ENCODE assay signal across 16 cellular contexts in the genomic region with DNA sequence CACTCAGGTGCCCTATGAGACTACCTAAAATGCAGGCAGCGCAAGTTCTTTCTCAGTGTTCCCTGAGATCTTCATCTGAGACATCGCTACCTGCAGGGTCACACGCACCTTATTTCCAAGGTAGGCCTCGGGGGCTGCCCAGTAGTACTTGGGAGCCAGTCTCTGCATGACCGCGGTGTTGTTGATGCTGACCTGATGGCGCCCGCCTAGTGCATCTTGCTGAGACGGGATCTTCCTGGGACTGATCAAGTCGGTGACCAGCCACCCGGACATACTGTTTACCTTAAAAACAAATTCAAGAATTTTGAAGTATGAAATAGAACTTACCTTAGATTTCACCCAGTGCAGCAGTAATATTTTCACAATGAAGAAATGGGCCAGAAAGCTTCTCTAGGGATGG.
DNase-seq lines count a peak whose midpoint lies in the region; ATAC-seq and TF ChIP-seq lines count a peak whose summit lies in the region.
"Had no signal": no experiment of that assay in that cellular context is flagged by ENCODE, and none has a peak within 500 bp of the region (broad histone marks: within the 10 kb centered on the region; RNA-seq: fewer than 3 reads in every experiment).

No MANE protein-coding gene starts in this region.

- H3K4me3 ChIP-seq in RWPE2 (ENCODE audit: severe bottlenecking) (no peak overlapping the region), choroid plexus epithelial cell (ENCODE audit: low read depth, low read length) (no peak overlapping the region), trophoblast cell (ENCODE audit: low read depth, low read length) (no peak overlapping the region), Peyer's patch (no peak overlapping the region)
- H3K4me3 ChIP-seq: HAP-1 had no signal

- H2BK5ac ChIP-seq in trophoblast cell (ENCODE audit: low read depth, low read length, poor library complexity), result no peak overlapping the region

- no peak overlapping the region for H3K23ac ChIP-seq in trophoblast cell (ENCODE audit: low read length)

- no peak overlapping the region for H2AK5ac ChIP-seq in trophoblast cell (ENCODE audit: low read length)

- H3K18ac ChIP-seq in trophoblast cell (ENCODE audit: low read length), result no peak overlapping the region

- H4K8ac ChIP-seq in trophoblast cell (ENCODE audit: low read depth, low read length), result no peak overlapping the region

- H3K79me1 ChIP-seq in trophoblast cell (ENCODE audit: low read length), result peaks cover 9% of the 10 kb centered on the region

- no peaks in the 10 kb centered on the region for H3K79me2 ChIP-seq in trophoblast cell (ENCODE audit: control insufficient read depth, insufficient read depth, low read length, poor library complexity)

- H3K4me1 ChIP-seq in RWPE2 (ENCODE audit: insufficient read depth, poor library complexity, severe bottlenecking) (peaks cover 9% of the 10 kb centered on the region), trophoblast cell (ENCODE audit: control insufficient read depth in 1 of 2, insufficient read depth in 2 of 2, low read length in 2 of 2) (peaks cover 8 to 13% of the 10 kb centered on the region in 2 experiments), foreskin keratinocyte (peaks cover 5% of the 10 kb centered on the region), Peyer's patch (no peaks in the 10 kb centered on the region)
- H3K4me1 ChIP-seq: HAP-1 had no signal

- H2AFZ ChIP-seq in trophoblast cell (ENCODE audit: insufficient read depth, low read length, poor library complexity), result no peak overlapping the region

- H2BK120ac ChIP-seq in trophoblast cell (ENCODE audit: insufficient read depth, low read length, poor library complexity), result no peak overlapping the region

- ATAC-seq in RWPE2 (ENCODE audit: low read depth), result no peak
- no peak for ATAC-seq in HG02981 (IDR thresholded peaks at IDR 0.05; ENCODE audit: unreplicated experiment)
- ATAC-seq in foreskin keratinocyte, result no peak

- H3K4me2 ChIP-seq in trophoblast cell (ENCODE audit: low read length), result no peak overlapping the region

- no peak overlapping the region for H3K9ac ChIP-seq in trophoblast cell (ENCODE audit: low read length)

- in situ Hi-C loops in G401 (cut with HindIII; ENCODE audit: low sequenced_read_pairs), result no loop called here

- no peaks in the 10 kb centered on the region for H3K36me3 ChIP-seq in RWPE2 (ENCODE audit: low read depth)
- peaks cover 10 to 13% of the 10 kb centered on the region in 2 experiments for H3K36me3 ChIP-seq in trophoblast cell (ENCODE audit: control insufficient read depth in 1 of 2, insufficient read depth in 2 of 2, low read length in 2 of 2)
- no peaks in the 10 kb centered on the region for H3K36me3 ChIP-seq in Peyer's patch
- H3K36me3 ChIP-seq: HAP-1, MG63 had no signal

- no peaks in the 10 kb centered on the region for H3K27me3 ChIP-seq in RWPE2 (ENCODE audit: insufficient read depth, poor library complexity, severe bottlenecking)
- H3K27me3 ChIP-seq in trophoblast cell (ENCODE audit: insufficient read depth, low read length), result no peaks in the 10 kb centered on the region
- H3K27me3 ChIP-seq in foreskin keratinocyte, result no peaks in the 10 kb centered on the region
- H3K27me3 ChIP-seq in Peyer's patch, result no peaks in the 10 kb centered on the region
- H3K27me3 ChIP-seq: MG63 had no signal

- H4K12ac ChIP-seq in trophoblast cell (ENCODE audit: low read depth, low read length), result no peak overlapping the region

- no CpG with 5 or more reads among the region's 11 CpGs for WGBS in trophoblast cell (ENCODE audit: extremely low coverage, insufficient coverage, insufficient read length)

- no peak for TF ChIP-seq CTCF in RWPE2 (IDR thresholded peaks at IDR 0.05; ENCODE audit: poor library complexity, severe bottlenecking)
- no peak for TF ChIP-seq CTCF in choroid plexus epithelial cell (conservative IDR thresholded peaks at IDR 0.05; ENCODE audit: low read depth, low read length)
- no peak for TF ChIP-seq CTCF in foreskin keratinocyte (conservative IDR thresholded peaks at IDR 0.05)
- no peak for TF ChIP-seq CTCF in Peyer's patch (IDR thresholded peaks at IDR 0.05)

- H3K27ac ChIP-seq in RWPE2 (ENCODE audit: poor library complexity, severe bottlenecking), result peak overlapping the region; percentile 71
- H3K27ac ChIP-seq in trophoblast cell (ENCODE audit: low read depth, low read length), result no peak overlapping the region
- no peak overlapping the region for H3K27ac ChIP-seq in foreskin keratinocyte
- H3K27ac ChIP-seq in Peyer's patch, result no peak overlapping the region

- H4K91ac ChIP-seq in trophoblast cell (ENCODE audit: low read depth, low read length), result peak overlapping the region; percentile 31

- no peaks in the 10 kb centered on the region for H3K9me3 ChIP-seq in RWPE2 (ENCODE audit: severe bottlenecking)
- H3K9me3 ChIP-seq in trophoblast cell (ENCODE audit: insufficient read depth, low read depth, low read length), result no peaks in the 10 kb centered on the region
- no peaks in the 10 kb centered on the region for H3K9me3 ChIP-seq in Peyer's patch
- H3K9me3 ChIP-seq: HAP-1, MG63 had no signal

- H3K4ac ChIP-seq in trophoblast cell (ENCODE audit: low read depth, low read length), result no peak overlapping the region

- no peak for TF ChIP-seq POLR2A in Peyer's patch (IDR thresholded peaks at IDR 0.05)

- no peak for DNase-seq in RWPE2 (ENCODE audit: low spot score)
- DNase-seq in choroid plexus epithelial cell (ENCODE audit: low read depth), result peak; percentile 8
- DNase-seq in trophoblast cell, result no peak
- no peak for DNase-seq in foreskin keratinocyte
- DNase-seq in G401 (ENCODE audit: low spot score), result no peak
- no peak for DNase-seq in Peyer's patch
- DNase-seq: NCI-H1048; NCI-H1436 treated with DMSO at 0.1 percent for 48 hours; NCI-H2029 treated with DMSO at 0.1 percent for 48 hours; NCI-H2171 treated with DMSO at 0.1 percent for 48 hours; NCI-H446 treated with DMSO at 0.1 percent for 48 hours; NK-92 treated with Interleukin-12 subunit alpha and Interleukin-12 subunit beta, amount 100 ng/mL, for 24 hours; SHP77 treated with DMSO at 0.1 percent for 48 hours had no signal

- no peak overlapping the region for H3K14ac ChIP-seq in trophoblast cell (ENCODE audit: low read length)

- H2BK12ac ChIP-seq in trophoblast cell (ENCODE audit: low read length), result no peak overlapping the region
